In the genomic region with DNA sequence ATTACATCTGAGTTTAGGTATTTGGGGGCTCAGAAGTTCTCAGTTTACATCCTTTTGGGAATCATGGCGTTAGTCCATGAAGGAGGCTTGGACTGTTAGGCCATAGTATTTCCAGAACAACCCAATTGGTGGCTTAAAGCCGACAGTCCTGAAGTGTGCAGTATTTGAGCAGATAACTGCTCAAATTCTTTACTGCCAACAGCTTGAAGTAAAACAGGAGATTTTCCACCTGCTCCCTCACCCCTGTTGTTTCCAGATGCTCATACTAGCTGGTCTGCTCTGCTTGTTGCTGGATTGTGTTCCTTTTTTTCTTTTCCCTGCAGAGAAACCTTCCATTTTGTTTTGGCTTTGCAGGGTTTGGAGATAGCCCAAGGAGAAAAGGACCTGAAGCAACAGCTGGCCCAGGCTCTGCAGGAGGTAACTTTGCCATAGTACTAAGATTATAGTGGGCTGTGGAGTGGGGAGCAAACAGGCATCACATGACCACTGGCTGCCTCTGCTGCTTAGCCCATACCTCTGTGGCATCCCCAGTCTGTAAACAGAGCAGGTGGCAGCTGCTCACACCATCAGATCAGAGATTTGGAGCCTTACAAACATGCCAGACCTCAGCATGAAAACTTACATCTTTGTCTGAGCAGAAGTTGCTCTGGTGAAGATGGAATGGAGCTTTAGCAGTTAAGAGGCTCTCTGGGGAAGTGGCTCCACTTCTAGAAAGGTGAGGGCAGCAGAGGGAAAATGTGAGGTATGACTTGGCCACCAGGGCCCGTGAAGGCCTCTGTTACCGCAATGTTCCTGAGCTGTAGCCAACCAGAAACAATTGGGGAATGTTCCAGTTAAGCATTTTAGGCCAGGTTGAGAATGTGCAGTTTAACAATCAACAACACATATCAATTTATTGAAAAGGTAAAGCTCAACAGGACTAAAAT, we compare ENCODE assay signal across 19 cellular contexts. TPM values are rescaled to one million over a fixed set of nuclear protein-coding genes. Genes with fewer than 3 reads are reported as not detected.
DNase-seq lines count a peak whose midpoint lies in the region; ATAC-seq and TF ChIP-seq lines count a peak whose summit lies in the region.
"Had no signal": no experiment of that assay in that cellular context is flagged by ENCODE, and none has a peak within 500 bp of the region (broad histone marks: within the 10 kb centered on the region; RNA-seq: fewer than 3 reads in every experiment).

No MANE protein-coding gene starts in this region.

- no peak for ATAC-seq in HG03378 (IDR thresholded peaks at IDR 0.05; ENCODE audit: unreplicated experiment)
- no peak for ATAC-seq in GM19452 (IDR thresholded peaks at IDR 0.05; ENCODE audit: unreplicated experiment)
- ATAC-seq: effector memory CD8-positive, alpha-beta T cell; left lobe of liver; T-cell had no signal

- H3K27ac ChIP-seq in breast epithelium: peak overlapping the region; percentile 12 to 22
- no peak overlapping the region for H3K27ac ChIP-seq in endodermal cell (ENCODE audit: low read depth, low read length)
- H3K27ac ChIP-seq: BLaER1 treated with 17β-estradiol and CSF1 and Interleukin-3, amounts not matched to agents 10 nM and 100 nM; KMS-11; neutrophil had no signal

- peaks cover 5% of the 10 kb centered on the region for H3K4me1 Mint-ChIP-seq in MCF 10A (ENCODE audit: insufficient read depth, unreplicated experiment)
- peaks cover 12% of the 10 kb centered on the region for H3K4me1 Mint-ChIP-seq in endodermal cell
- H3K4me1 Mint-ChIP-seq in type B pancreatic cell (ENCODE audit: unreplicated experiment): peaks cover 9% of the 10 kb centered on the region

- H3K27me3 Mint-ChIP-seq in MCF 10A (ENCODE audit: insufficient read depth, unreplicated experiment) (no peaks in the 10 kb centered on the region), endodermal cell (ENCODE audit: insufficient read depth) (no peaks in the 10 kb centered on the region), type B pancreatic cell (no peaks in the 10 kb centered on the region)
- H3K27me3 Mint-ChIP-seq: activated CD4-positive, alpha-beta T cell treated with anti-CD3 and anti-CD28 coated beads, Interleukin-2, amount 10 ng/mL, durations not matched to agents 24 days and 14 days; effector memory CD8-positive, alpha-beta T cell; T-cell had no signal

- no peak overlapping the region for H3K4me3 ChIP-seq in breast epithelium
- H3K4me3 ChIP-seq in endodermal cell (ENCODE audit: low read length): no peak overlapping the region
- H3K4me3 ChIP-seq: BLaER1 treated with 17β-estradiol and CSF1 and Interleukin-3, amounts not matched to agents 10 nM and 100 nM had no signal

- H3K9ac ChIP-seq in endodermal cell (ENCODE audit: extremely low read depth, low read length, poor library complexity, severe bottlenecking): no peak overlapping the region
- H3K9ac ChIP-seq: BLaER1 treated with 17β-estradiol and CSF1 and Interleukin-3, amounts not matched to agents 10 nM and 100 nM; KMS-11 had no signal

- H3K36me3 ChIP-seq in breast epithelium (no peaks in the 10 kb centered on the region), endodermal cell (ENCODE audit: control insufficient read depth, insufficient read depth, low read length) (peaks cover 98% of the 10 kb centered on the region)

- H3K4me1 ChIP-seq in breast epithelium (peaks cover 0 to 7% of the 10 kb centered on the region in 2 donors), endodermal cell (ENCODE audit: control insufficient read depth, insufficient read depth, low read length) (peaks cover 11% of the 10 kb centered on the region)

- no peaks in the 10 kb centered on the region for H3K9me3 Mint-ChIP-seq in MCF 10A (ENCODE audit: unreplicated experiment)
- H3K9me3 Mint-ChIP-seq in endodermal cell: no peaks in the 10 kb centered on the region
- no peaks in the 10 kb centered on the region for H3K9me3 Mint-ChIP-seq in type B pancreatic cell
- H3K9me3 Mint-ChIP-seq: activated CD4-positive, alpha-beta T cell treated with anti-CD3 and anti-CD28 coated beads, Interleukin-2, amount 10 ng/mL, durations not matched to agents 24 days and 14 days; effector memory CD8-positive, alpha-beta T cell; T-cell had no signal

- no TSS peak for BruUV-seq in MCF 10A (replicated peaks; lab: Mats Ljungman, UMichigan)

- intact Hi-C loops in breast epithelium (cut with DNase I; ENCODE audit: low total_unique reads) (no loop called here), MCF 10A (cut with micrococcal nuclease) (no loop called here)

- DNase-seq in breast epithelium (ENCODE audit: low spot score in 2 of 2): peak in 1 of 2 donors; percentile 24
- DNase-seq in MCF 10A (ENCODE audit: unreplicated experiment): no peak
- peak; percentile 91 for DNase-seq in NCI-H524 treated with DMSO at 0.1 percent for 48 hours (lab: John Stamatoyannopoulos, UW)
- no peak for DNase-seq in endodermal cell
- no peak for DNase-seq in type B pancreatic cell (ENCODE audit: extremely low spot score, unreplicated experiment)
- DNase-seq in amniotic stem cell (lab: John Stamatoyannopoulos, UW): no peak
- DNase-seq: activated CD4-positive, alpha-beta T cell treated with anti-CD3 and anti-CD28 coated beads, Interleukin-2, amount 10 ng/mL, durations not matched to agents 24 days and 14 days; activated gamma-delta T cell treated with Interleukin-2 at 50 U/mL for 16 hours; effector memory CD8-positive, alpha-beta T cell; NCI-H1092; NCI-H226; stimulated activated CD4-positive, alpha-beta T cell treated with anti-CD3 and anti-CD28 coated beads, Interleukin-4, amount 100 ng/mL, for 24 hours; T-cell had no signal

- H3K4me3 Mint-ChIP-seq in MCF 10A (ENCODE audit: unreplicated experiment) (no peak overlapping the region), endodermal cell (no peak overlapping the region), type B pancreatic cell (no peak overlapping the region)
- H3K4me3 Mint-ChIP-seq: activated CD4-positive, alpha-beta T cell treated with anti-CD3 and anti-CD28 coated beads, Interleukin-2, amount 10 ng/mL, durations not matched to agents 24 days and 14 days; effector memory CD8-positive, alpha-beta T cell; T-cell had no signal

- H3K9me3 ChIP-seq in breast epithelium (no peaks in the 10 kb centered on the region), endodermal cell (ENCODE audit: control insufficient read depth, low read length) (no peaks in the 10 kb centered on the region)
- H3K9me3 ChIP-seq: BLaER1 treated with 17β-estradiol and CSF1 and Interleukin-3, amounts not matched to agents 10 nM and 100 nM; neutrophil had no signal

- H3K36me3 Mint-ChIP-seq in MCF 10A (ENCODE audit: insufficient read depth, unreplicated experiment) (peaks cover 47% of the 10 kb centered on the region), endodermal cell (ENCODE audit: low read depth) (peaks cover 65% of the 10 kb centered on the region), type B pancreatic cell (peaks cover 21% of the 10 kb centered on the region)

- TF ChIP-seq CTCF in breast epithelium (IDR thresholded peaks at IDR 0.05) (no peak), MCF 10A (IDR thresholded peaks at IDR 0.05; ENCODE audit: unreplicated experiment) (no peak), endodermal cell (conservative IDR thresholded peaks at IDR 0.05) (peak; percentile 51), type B pancreatic cell (conservative IDR thresholded peaks at IDR 0.05) (no peak)

- POLR2A ChIA-PET in MCF 10A (lab: Yijun Ruan, JAX): interaction anchor here (0.6 to 1.6 kb wide), 4 partner anchors 9 to 64 kb away, joined by 3 to 5 read pairs (median 4); partner anchors contain the start of gene RNF8

- CTCF ChIA-PET in MCF 10A (lab: Yijun Ruan, JAX): interaction anchor here (0.8 to 1.0 kb wide), 4 partner anchors 9 to 50 kb away, joined by 3 to 10 read pairs (median 4); no protein-coding TSS in a partner anchor

- no peak for TF ChIP-seq POLR2A in breast epithelium (IDR thresholded peaks at IDR 0.05)

- H3K27me3 ChIP-seq in breast epithelium (no peaks in the 10 kb centered on the region), endodermal cell (ENCODE audit: control insufficient read depth, insufficient read depth, low read length, poor library complexity, severe bottlenecking) (no peaks in the 10 kb centered on the region)
- H3K27me3 ChIP-seq: BLaER1 treated with 17β-estradiol and CSF1 and Interleukin-3, amounts not matched to agents 10 nM and 100 nM; neutrophil had no signal

- WGBS in endodermal cell (ENCODE audit: insufficient coverage in 1 of 2, insufficient read length in 1 of 2), 2 experiments: 89 to 93% methylated on average over 4 of the region's 4 CpGs

- H3K27ac Mint-ChIP-seq in MCF 10A (ENCODE audit: low read depth, unreplicated experiment): no peak overlapping the region
- H3K27ac Mint-ChIP-seq in endodermal cell: no peak overlapping the region
- H3K27ac Mint-ChIP-seq in type B pancreatic cell: peak overlapping the region; percentile 39
- H3K27ac Mint-ChIP-seq: activated CD4-positive, alpha-beta T cell treated with anti-CD3 and anti-CD28 coated beads, Interleukin-2, amount 10 ng/mL, durations not matched to agents 24 days and 14 days; effector memory CD8-positive, alpha-beta T cell had no signal

RNA-seq across cellular contexts. Expression of gene RNF8, which starts 17.6 kb away (rescaled TPM):
- total RNA-seq in breast epithelium (10 to 100 TPM in 2 of 3 donors, 1 to 10 TPM in 1; 7.8 to 16.0 (median 12.8) TPM), MCF 10A (2022) (22.0 and 23.4 TPM in 2 replicates), endodermal cell (10 to 100 TPM; 38.2 to 51.1 TPM), type B pancreatic cell (ENCODE audit: low replicate concordance) (38.6 and 50.4 TPM in 2 replicates)
- 32.6 TPM for polyA plus RNA-seq in endodermal cell (2013, experiment 1 of 2)
- polyA plus RNA-seq in endodermal cell (2013, experiment 2 of 2): 36.8 TPM
